ENCODE assay signal across 1 cellular context in genomic region chr10:12667006-12667405, GRCh38.
TF ChIP-seq lines count a peak whose summit lies in the region.

No MANE protein-coding gene starts in this region.

TF ChIP-seq in SK-N-SH treated with all-trans-retinoic acid at 6 μM for 48 hours, 23 proteins besides CTCF, POLR2A, EP300 and RAD21 (continued from another document):
- TF ChIP-seq CSRNP3 (CRISPR knock-in tag; IDR thresholded peaks at IDR 0.05) (no peak), ESRRG (CRISPR knock-in tag; IDR thresholded peaks at IDR 0.05) (no peak), POU6F1 (CRISPR knock-in tag; IDR thresholded peaks at IDR 0.05; ENCODE audit: borderline replicate concordance, low read depth) (no peak), RARB (CRISPR knock-in tag; IDR thresholded peaks at IDR 0.05) (no peak), CREB5 (CRISPR knock-in tag; IDR thresholded peaks at IDR 0.05; ENCODE audit: low read depth) (no peak), ZFP3 (CRISPR knock-in tag; IDR thresholded peaks at IDR 0.05) (no peak), PPARA (CRISPR knock-in tag; IDR thresholded peaks at IDR 0.05; ENCODE audit: borderline replicate concordance) (no peak), ZNF70 (CRISPR knock-in tag; IDR thresholded peaks at IDR 0.05) (no peak), ZC3H10 (CRISPR knock-in tag; IDR thresholded peaks at IDR 0.05) (no peak), PATZ1 (CRISPR knock-in tag; IDR thresholded peaks at IDR 0.05; ENCODE audit: borderline replicate concordance) (no peak)
